In genomic region chr9:110101531-110102161, GRCh38 we compare ENCODE assay signal across 10 cellular contexts.
DNase-seq lines count a peak whose midpoint lies in the region; ATAC-seq and TF ChIP-seq lines count a peak whose summit lies in the region.
"Had no signal": no experiment of that assay in that cellular context is flagged by ENCODE, and none has a peak within 500 bp of the region (broad histone marks: within the 10 kb centered on the region; RNA-seq: fewer than 3 reads in every experiment).

No MANE protein-coding gene starts in this region.

- no peaks in the 10 kb centered on the region for H3K36me3 ChIP-seq in ascending aorta

- no peaks in the 10 kb centered on the region for H3K27me3 Mint-ChIP-seq in stimulated activated memory B cell treated with anti-CD40 and anti-IgM and Interleukin-4, amounts not matched to agents 10 μg/mL and 1 μg/mL and 100 μg/mL, for 72 hours
- H3K27me3 Mint-ChIP-seq in immature natural killer cell (ENCODE audit: low read depth in 3 of 3): peaks cover 0 to 2% (median 0%) of the 10 kb centered on the region in 3 donors

- peak overlapping the region in 1 of 2 donors; percentile 18 for H3K27ac ChIP-seq in ascending aorta

- no peak for TF ChIP-seq POLR2A in lower leg skin (IDR thresholded peaks at IDR 0.05)

- ATAC-seq in HG02763 (IDR thresholded peaks at IDR 0.05; ENCODE audit: unreplicated experiment): peak; percentile 89
- peak; percentile 65 for ATAC-seq in stimulated activated memory B cell treated with anti-CD40 and anti-IgM and Interleukin-4, amounts not matched to agents 10 μg/mL and 1 μg/mL and 100 μg/mL, for 72 hours
- ATAC-seq: HCT116 had no signal

- peak; percentile 27 to 64 for DNase-seq in NCI-H524 (lab: John Stamatoyannopoulos, UW)
- DNase-seq in NCI-H524 treated with DMSO at 0.1 percent for 48 hours (lab: John Stamatoyannopoulos, UW): no peak
- peak; percentile 97 for DNase-seq in LHCN-M2 (ENCODE audit: low read depth)
- no peak for DNase-seq in lower leg skin (ENCODE audit: low spot score in 2 of 2)
- DNase-seq in ascending aorta (ENCODE audit: low spot score in 2 of 2): no peak
- no peak for DNase-seq in immature natural killer cell
- DNase-seq: activated T-cell treated with anti-CD3 and anti-CD28 coated beads, Interleukin-2, amount 50 U/mL, for 48 hours had no signal

- H3K4me3 Mint-ChIP-seq in stimulated activated memory B cell treated with anti-CD40 and anti-IgM and Interleukin-4, amounts not matched to agents 10 μg/mL and 1 μg/mL and 100 μg/mL, for 72 hours: no peak overlapping the region
- no peak overlapping the region for H3K4me3 Mint-ChIP-seq in immature natural killer cell

- H3K27ac Mint-ChIP-seq in stimulated activated memory B cell treated with anti-CD40 and anti-IgM and Interleukin-4, amounts not matched to agents 10 μg/mL and 1 μg/mL and 100 μg/mL, for 72 hours: peak overlapping the region; percentile 51
- H3K27ac Mint-ChIP-seq in immature natural killer cell: no peak overlapping the region

- no peaks in the 10 kb centered on the region for H3K9me3 Mint-ChIP-seq in stimulated activated memory B cell treated with anti-CD40 and anti-IgM and Interleukin-4, amounts not matched to agents 10 μg/mL and 1 μg/mL and 100 μg/mL, for 72 hours
- no peaks in the 10 kb centered on the region for H3K9me3 Mint-ChIP-seq in immature natural killer cell

- H3K4me3 ChIP-seq in lower leg skin (ENCODE audit: low read depth, poor library complexity, severe bottlenecking): no peak overlapping the region
- H3K4me3 ChIP-seq in ascending aorta: no peak overlapping the region

- intact Hi-C loops in lower leg skin (cut with DNase I; ENCODE audit: low total_unique reads): no loop called here
- intact Hi-C loops in ascending aorta (cut with DNase I): no loop called here

- no peak for TF ChIP-seq CTCF in lower leg skin (IDR thresholded peaks at IDR 0.05)
- no peak for TF ChIP-seq CTCF in ascending aorta (IDR thresholded peaks at IDR 0.05)

- peaks cover 53% of the 10 kb centered on the region for H3K36me3 Mint-ChIP-seq in stimulated activated memory B cell treated with anti-CD40 and anti-IgM and Interleukin-4, amounts not matched to agents 10 μg/mL and 1 μg/mL and 100 μg/mL, for 72 hours
- no peaks in the 10 kb centered on the region for H3K36me3 Mint-ChIP-seq in immature natural killer cell

- WGBS in lower leg skin, 2 donors: 68 to 70% methylated on average over 8 of the region's 8 CpGs

- no peaks in the 10 kb centered on the region for H3K27me3 ChIP-seq in ascending aorta

- peaks cover 6 to 42% of the 10 kb centered on the region in 2 donors for H3K4me1 ChIP-seq in ascending aorta

- H3K4me1 Mint-ChIP-seq in stimulated activated memory B cell treated with anti-CD40 and anti-IgM and Interleukin-4, amounts not matched to agents 10 μg/mL and 1 μg/mL and 100 μg/mL, for 72 hours: peaks cover 75% of the 10 kb centered on the region
- H3K4me1 Mint-ChIP-seq in immature natural killer cell: no peaks in the 10 kb centered on the region

- H3K9me3 ChIP-seq in ascending aorta: no peaks in the 10 kb centered on the region

Comparison
In these comparisons a context has a peak if more than half of its experiments do, and no peak if none do; other contexts are left out.
1. DNase-seq: peak in NCI-H524 (2 of 2) and LHCN-M2 (single experiment); none in NCI-H524 treated with DMSO at 0.1 percent for 48 hours (single experiment), lower leg skin (0 of 2), ascending aorta (0 of 2) and immature natural killer cell (0 of 3).